ENCODE assay signal across 9 cellular contexts in genomic region chr2:97713296-97714083, GRCh38. TPM values are rescaled to one million over a fixed set of nuclear protein-coding genes. Genes with fewer than 3 reads are reported as not detected.
DNase-seq lines count a peak whose midpoint lies in the region; ATAC-seq and TF ChIP-seq lines count a peak whose summit lies in the region.
"Had no signal": no experiment of that assay in that cellular context is flagged by ENCODE, and none has a peak within 500 bp of the region (broad histone marks: within the 10 kb centered on the region; RNA-seq: fewer than 3 reads in every experiment).

ZAP70 (plus strand) TSS chr2:97713576; CDS start chr2:97724037, 10,461 bp downstream.

- intact Hi-C loops in activated T-helper 2 cell treated with anti-CD3 and anti-CD28 coated beads, Interferon-gamma antibody, Interleukin-2, Interleukin-4, amounts not matched to agents 10 μg/mL and 5 μg/mL and 100 μg/mL, durations not matched to agents 14 hours and 24 hours and 36 hours (cut with micrococcal nuclease) = loop anchor here (5.0 to 10.0 kb wide), 2 partner anchors 674 to 741 kb away; no protein-coding TSS in a partner anchor
- intact Hi-C loops in stomach (cut with DNase I; ENCODE audit: low total_unique reads) = no loop called here

- CTCF ChIA-PET in T-cell (lab: Charles Lee) = interaction anchor here in 1 of 2 donors (0.6 to 1.2 kb wide), 3 partner anchors 9 to 68 kb away, joined by 3 read pairs; partner anchors contain the start of gene COX5B

- WGBS in stomach, 5 donors = 70 to 80% (median 72%) methylated on average over 21 of the region's 21 CpGs

- no peaks in the 10 kb centered on the region for H3K9me3 Mint-ChIP-seq in T-cell
- no peaks in the 10 kb centered on the region for H3K9me3 Mint-ChIP-seq in activated T-helper 2 cell treated with anti-CD3 and anti-CD28 coated beads, Interferon-gamma antibody, Interleukin-2, Interleukin-4, amounts not matched to agents 10 μg/mL and 5 μg/mL and 100 μg/mL, durations not matched to agents 14 hours and 24 hours and 36 hours

- peak within 1 kb of the TSS; percentile 100 for H3K27ac Mint-ChIP-seq in T-cell
- peak within 1 kb of the TSS; percentile 98 for H3K27ac Mint-ChIP-seq in activated T-helper 2 cell treated with anti-CD3 and anti-CD28 coated beads, Interferon-gamma antibody, Interleukin-2, Interleukin-4, amounts not matched to agents 10 μg/mL and 5 μg/mL and 100 μg/mL, durations not matched to agents 14 hours and 24 hours and 36 hours

- peak; percentile 48 to 76 (median 60) for DNase-seq in T-cell
- DNase-seq in activated T-helper 2 cell treated with anti-CD3 and anti-CD28 coated beads, Interferon-gamma antibody, Interleukin-2, Interleukin-4, amounts not matched to agents 10 μg/mL and 5 μg/mL and 100 μg/mL, durations not matched to agents 14 hours and 24 hours and 36 hours (ENCODE audit: low spot score) = peak; percentile 54
- no peak for DNase-seq in stomach
- DNase-seq in GM19240 (ENCODE audit: insufficient read length, low spot score) = no peak
- DNase-seq in SIG-M5 (lab: John Stamatoyannopoulos, UW) = no peak
- DNase-seq in OCI-M1 (lab: John Stamatoyannopoulos, UW) = no peak
- DNase-seq in AG08395 (ENCODE audit: low spot score) = no peak

- no peaks in the 10 kb centered on the region for H3K36me3 ChIP-seq in mucosa of rectum (ENCODE audit: control insufficient read depth in 2 of 2, insufficient read depth in 2 of 2, low read length in 2 of 2)
- no peaks in the 10 kb centered on the region for H3K36me3 ChIP-seq in stomach

- H3K36me3 Mint-ChIP-seq in T-cell = peaks cover 32% of the 10 kb centered on the region
- H3K36me3 Mint-ChIP-seq in activated T-helper 2 cell treated with anti-CD3 and anti-CD28 coated beads, Interferon-gamma antibody, Interleukin-2, Interleukin-4, amounts not matched to agents 10 μg/mL and 5 μg/mL and 100 μg/mL, durations not matched to agents 14 hours and 24 hours and 36 hours (ENCODE audit: low read depth) = peaks cover 48% of the 10 kb centered on the region

- H3K27me3 ChIP-seq in mucosa of rectum (ENCODE audit: control insufficient read depth in 2 of 2, insufficient read depth in 2 of 2, low read length in 2 of 2) (no peaks in the 10 kb centered on the region), stomach (peaks cover 0 to 10% (median 0%) of the 10 kb centered on the region in 3 donors)

- H3K4me3 ChIP-seq in mucosa of rectum (ENCODE audit: low read length in 2 of 2) = peak within 1 kb of the TSS; percentile 44 to 63
- H3K4me3 ChIP-seq in stomach = peak within 1 kb of the TSS; percentile 11 to 29 (median 19)

- no peak for TF ChIP-seq EP300 in stomach (IDR thresholded peaks at IDR 0.05)

- TF ChIP-seq CTCF in stomach (IDR thresholded peaks at IDR 0.05) = no peak

- H3K9me3 ChIP-seq in mucosa of rectum (ENCODE audit: control insufficient read depth in 2 of 2, low read length in 2 of 2) (no peaks in the 10 kb centered on the region), stomach (no peaks in the 10 kb centered on the region)

- peak; percentile 77 to 81 (median 78) for ATAC-seq in T-cell (replicated peaks in 1 of 4)

- H3K4me1 ChIP-seq in mucosa of rectum (ENCODE audit: control insufficient read depth in 2 of 2, insufficient read depth in 2 of 2, low read length in 2 of 2) (peaks cover 0 to 2% of the 10 kb centered on the region in 2 donors), stomach (no peaks in the 10 kb centered on the region)

- peaks cover 77 to 90% (median 85%) of the 10 kb centered on the region in 3 donors for H3K4me1 Mint-ChIP-seq in T-cell
- H3K4me1 Mint-ChIP-seq in activated T-helper 2 cell treated with anti-CD3 and anti-CD28 coated beads, Interferon-gamma antibody, Interleukin-2, Interleukin-4, amounts not matched to agents 10 μg/mL and 5 μg/mL and 100 μg/mL, durations not matched to agents 14 hours and 24 hours and 36 hours (ENCODE audit: low read depth) = peaks cover 64% of the 10 kb centered on the region

- H3K4me3 Mint-ChIP-seq in T-cell = peak within 1 kb of the TSS; percentile 93 to 98 (median 94)
- peak within 1 kb of the TSS; percentile 97 for H3K4me3 Mint-ChIP-seq in activated T-helper 2 cell treated with anti-CD3 and anti-CD28 coated beads, Interferon-gamma antibody, Interleukin-2, Interleukin-4, amounts not matched to agents 10 μg/mL and 5 μg/mL and 100 μg/mL, durations not matched to agents 14 hours and 24 hours and 36 hours (ENCODE audit: low read depth)

- POLR2A ChIA-PET in T-cell (lab: Charles Lee) = no interaction called here

- TF ChIP-seq POLR2A in stomach (IDR thresholded peaks at IDR 0.05) = no peak

- peak within 1 kb of the TSS; percentile 23 to 56 for H3K9ac ChIP-seq in mucosa of rectum (ENCODE audit: low read depth in 1 of 2, low read length in 2 of 2)
- H3K9ac ChIP-seq: KMS-11 had no signal

- peak within 1 kb of the TSS; percentile 18 to 56 for H3K27ac ChIP-seq in mucosa of rectum (ENCODE audit: low read depth in 2 of 2, low read length in 2 of 2)
- peak within 1 kb of the TSS; percentile 25 to 68 (median 31) for H3K27ac ChIP-seq in stomach
- H3K27ac ChIP-seq: KMS-11 had no signal

- H3K27me3 Mint-ChIP-seq in T-cell = no peaks in the 10 kb centered on the region
- H3K27me3 Mint-ChIP-seq in activated T-helper 2 cell treated with anti-CD3 and anti-CD28 coated beads, Interferon-gamma antibody, Interleukin-2, Interleukin-4, amounts not matched to agents 10 μg/mL and 5 μg/mL and 100 μg/mL, durations not matched to agents 14 hours and 24 hours and 36 hours (ENCODE audit: low read depth) = no peaks in the 10 kb centered on the region

RNA-seq across cellular contexts. Expression of gene ZAP70, which starts in this region (rescaled TPM):
- total RNA-seq in T-cell (100 to 1,000 TPM; 449 to 534 (median 468) TPM), stomach (10 to 100 TPM in 3 of 5 donors, 1 to 10 TPM in 2; 3.3 to 78.2 (median 19.2) TPM)
- 231 and 234 TPM in 2 replicates for total RNA-seq in activated T-helper 2 cell treated with anti-CD3 and anti-CD28 coated beads, Interferon-gamma antibody, Interleukin-2, Interleukin-4, amounts not matched to agents 10 μg/mL and 5 μg/mL and 100 μg/mL, durations not matched to agents 14 hours and 24 hours and 36 hours
- 1 to 10 TPM; 1.1 to 2.8 (median 2.1) TPM for polyA plus RNA-seq in stomach

Comparison
In these comparisons a context has a peak if more than half of its experiments do, and no peak if none do; other contexts are left out.
1. DNase-seq: peak in T-cell (34 of 34) and activated T-helper 2 cell treated with anti-CD3 and anti-CD28 coated beads, Interferon-gamma antibody, Interleukin-2, Interleukin-4, amounts not matched to agents 10 μg/mL and 5 μg/mL and 100 μg/mL, durations not matched to agents 14 hours and 24 hours and 36 hours (single experiment); none in stomach (single experiment), GM19240 (single experiment), SIG-M5 (single experiment), OCI-M1 (single experiment) and AG08395 (single experiment).